8 cellular contexts compared by ENCODE assay signal in the genomic region with DNA sequence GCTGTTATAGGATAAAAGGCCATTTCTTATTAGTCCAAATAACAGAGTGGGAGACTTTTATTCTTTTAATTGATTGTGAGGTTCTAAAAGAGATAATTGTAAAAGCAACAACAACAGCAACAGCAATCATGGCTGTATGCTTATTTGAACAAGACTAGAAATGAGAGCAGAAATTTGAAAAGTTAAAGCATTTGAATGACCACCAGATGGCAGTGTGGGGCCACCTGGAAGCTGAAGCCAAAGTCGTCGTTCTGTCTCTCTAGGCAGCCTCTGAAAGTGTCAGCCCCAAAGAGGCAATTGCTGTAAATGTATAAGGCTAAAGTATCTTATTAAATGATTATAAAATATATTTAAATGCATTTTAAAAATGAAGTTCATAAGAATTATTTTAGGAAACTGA. TPM values are rescaled to one million over a fixed set of nuclear protein-coding genes. Genes with fewer than 3 reads are reported as not detected.
DNase-seq lines count a peak whose midpoint lies in the region; ATAC-seq, FAIRE-seq and TF ChIP-seq lines count a peak whose summit lies in the region.

No MANE protein-coding gene starts in this region.

- H3K14ac ChIP-seq in mesenchymal stem cell (ENCODE audit: low read length in 2 of 2) = no peak overlapping the region

- H3K27me3 ChIP-seq in mesenchymal stem cell (ENCODE audit: control insufficient read depth in 1 of 2, insufficient read depth in 1 of 2, low read length in 2 of 2) = peaks cover 0 to 19% of the 10 kb centered on the region in 2 experiments

- no peak overlapping the region for H3K4ac ChIP-seq in mesenchymal stem cell (ENCODE audit: low read depth in 1 of 2, low read length in 2 of 2)

- no peak overlapping the region for H4K8ac ChIP-seq in mesenchymal stem cell (ENCODE audit: low read length)

- H2AFZ ChIP-seq in mesenchymal stem cell (ENCODE audit: low read depth, low read length) = no peak overlapping the region

- H3K79me1 ChIP-seq in mesenchymal stem cell (replicated peaks; ENCODE audit: low read length, poor library complexity, severe bottlenecking) = no peaks in the 10 kb centered on the region

- no peak overlapping the region for H3K4me2 ChIP-seq in A549
- H3K4me2 ChIP-seq in mesenchymal stem cell (ENCODE audit: low read length, poor library complexity, severe bottlenecking) = no peak overlapping the region

- H3K27me3 Mint-ChIP-seq in activated CD4-positive, alpha-beta T cell treated with anti-CD3 and anti-CD28 coated beads, Interleukin-2, amount 10 ng/mL, durations not matched to agents 7 days and 5 days = no peaks in the 10 kb centered on the region

- TF ChIP-seq POLR2A in A549 (IDR thresholded peaks at IDR 0.05; ENCODE audit: low read length) = no peak

- no peak overlapping the region for H2AK5ac ChIP-seq in mesenchymal stem cell (ENCODE audit: low read length, severe bottlenecking)

- no peak overlapping the region for H3K27ac Mint-ChIP-seq in activated CD4-positive, alpha-beta T cell treated with anti-CD3 and anti-CD28 coated beads, Interleukin-2, amount 10 ng/mL, durations not matched to agents 7 days and 5 days

- peak; percentile 65 for TF ChIP-seq CTCF in A549 (IDR thresholded peaks at IDR 0.05)

- POLR2A ChIA-PET in A549 (lab: Yijun Ruan, JAX) = no interaction called here
- POLR2A ChIA-PET in activated CD4-positive, alpha-beta T cell treated with anti-CD3 and anti-CD28 coated beads, Interleukin-2, amount 10 ng/mL, durations not matched to agents 7 days and 5 days (lab: Charles Lee) = no interaction called here

- H3K9ac ChIP-seq in mesenchymal stem cell (ENCODE audit: low read length) = no peak overlapping the region

- no peak overlapping the region for H2BK5ac ChIP-seq in mesenchymal stem cell (ENCODE audit: low read depth, low read length, poor library complexity, severe bottlenecking)

- TF ChIP-seq RAD21 in A549 (conservative IDR thresholded peaks at IDR 0.05 in 1 of 2, IDR thresholded peaks at IDR 0.05 in 1 of 2) = peak; percentile 60 to 61

- no peaks in the 10 kb centered on the region for H3K36me3 ChIP-seq in mesenchymal stem cell (ENCODE audit: control insufficient read depth in 1 of 2, insufficient read depth in 2 of 2, low read depth in 1 of 2, low read length in 2 of 2)

- H3K4me1 ChIP-seq in A549 (no peaks in the 10 kb centered on the region), mesenchymal stem cell (ENCODE audit: control insufficient read depth, insufficient read depth, low read depth, low read length) (no peaks in the 10 kb centered on the region)

- no peak for TF ChIP-seq EP300 in A549 (IDR thresholded peaks at IDR 0.05)

- DNase-seq in A549 (ENCODE audit: low read depth in 1 of 2, low spot score in 1 of 2) (peak; percentile 18 to 49), GM18507 (ENCODE audit: extremely low spot score, insufficient read length, low read depth) (no peak), NCI-H510A (lab: John Stamatoyannopoulos, UW) (peak; percentile 8), dermis blood vessel endothelial cell (peak; percentile 64), mesenchymal stem cell (peak; percentile 32)
- peak; percentile 71 for DNase-seq in activated CD4-positive, alpha-beta T cell treated with anti-CD3 and anti-CD28 coated beads, Interleukin-2, amount 10 ng/mL, durations not matched to agents 7 days and 5 days
- peak; percentile 29 to 33 for DNase-seq in stimulated activated CD8-positive, alpha-beta memory T cell treated with anti-CD3 and anti-CD28 coated beads, Interleukin-7, amount 100 ng/mL, for 4 hours (ENCODE audit: low read depth in 2 of 2)

- no peak overlapping the region for H3K23ac ChIP-seq in mesenchymal stem cell (ENCODE audit: low read length in 2 of 2)

- H2BK120ac ChIP-seq in mesenchymal stem cell (ENCODE audit: low read depth, low read length) = no peak overlapping the region

- H2BK15ac ChIP-seq in mesenchymal stem cell (ENCODE audit: low read depth, poor library complexity, severe bottlenecking) = no peak overlapping the region

- H3K9me3 Mint-ChIP-seq in activated CD4-positive, alpha-beta T cell treated with anti-CD3 and anti-CD28 coated beads, Interleukin-2, amount 10 ng/mL, durations not matched to agents 7 days and 5 days = no peaks in the 10 kb centered on the region

- no peak overlapping the region for H3K18ac ChIP-seq in mesenchymal stem cell (ENCODE audit: low read depth in 1 of 2, low read length in 2 of 2)

- no peak overlapping the region for H4K91ac ChIP-seq in mesenchymal stem cell (ENCODE audit: low read length)

- no peak overlapping the region for H3K4me3 Mint-ChIP-seq in activated CD4-positive, alpha-beta T cell treated with anti-CD3 and anti-CD28 coated beads, Interleukin-2, amount 10 ng/mL, durations not matched to agents 7 days and 5 days

- WGBS in A549 (ENCODE audit: missing lambda C conversion rate) = 0% methylated on average over 1 of the region's 2 CpGs
- WGBS in mesenchymal stem cell = no CpG with 5 or more reads among the region's 2 CpGs

- CTCF ChIA-PET in A549 (lab: Yijun Ruan, JAX) = interaction anchor here (0.7 to 1.4 kb wide), 5 partner anchors 12 to 69 kb away, joined by 3 to 9 read pairs (median 4); no protein-coding TSS in a partner anchor
- CTCF ChIA-PET in activated CD4-positive, alpha-beta T cell treated with anti-CD3 and anti-CD28 coated beads, Interleukin-2, amount 10 ng/mL, durations not matched to agents 7 days and 5 days (lab: Charles Lee) = interaction anchor here (1.3 kb wide), 1 partner anchor 13 kb away, joined by 3 read pairs; no protein-coding TSS in a partner anchor

- no peak overlapping the region for H3K4me3 ChIP-seq in A549
- no peak overlapping the region for H3K4me3 ChIP-seq in mesenchymal stem cell (ENCODE audit: insufficient read depth in 1 of 2, low read depth in 1 of 2, low read length in 2 of 2)

- H3K9me3 ChIP-seq in A549 (no peaks in the 10 kb centered on the region), mesenchymal stem cell (ENCODE audit: control insufficient read depth, low read length) (no peaks in the 10 kb centered on the region)

- H3K27ac ChIP-seq in A549 = no peak overlapping the region
- H3K27ac ChIP-seq in mesenchymal stem cell (ENCODE audit: low read length, poor library complexity, severe bottlenecking) = no peak overlapping the region

- FAIRE-seq in A549 (lab: Jason Lieb, UNC) (peak; percentile 100), GM18507 (lab: Jason Lieb, UNC) (peak; percentile 69)

- ATAC-seq in A549 (peak; percentile 79 to 80; a peak in 5 of 6 replicates), HG03175 (IDR thresholded peaks at IDR 0.05; ENCODE audit: unreplicated experiment) (peak; percentile 88)

- H2BK12ac ChIP-seq in mesenchymal stem cell (ENCODE audit: low read length in 2 of 2) = no peak overlapping the region

- peaks cover 35% of the 10 kb centered on the region for H3K4me1 Mint-ChIP-seq in activated CD4-positive, alpha-beta T cell treated with anti-CD3 and anti-CD28 coated beads, Interleukin-2, amount 10 ng/mL, durations not matched to agents 7 days and 5 days

- H3K36me3 Mint-ChIP-seq in activated CD4-positive, alpha-beta T cell treated with anti-CD3 and anti-CD28 coated beads, Interleukin-2, amount 10 ng/mL, durations not matched to agents 7 days and 5 days (ENCODE audit: low read depth) = peaks cover 40% of the 10 kb centered on the region

TF ChIP-seq in A549, 52 proteins besides CTCF, POLR2A, EP300 and RAD21:
- no peak for TF ChIP-seq PHF8 (IDR thresholded peaks at IDR 0.05; ENCODE audit: borderline replicate concordance, low read depth)
- peak; percentile 46 for TF ChIP-seq SMC3 (IDR thresholded peaks at IDR 0.05)

RNA-seq across cellular contexts. Expression of a gene that starts 42.2 kb away (rescaled TPM):
- polyA plus RNA-seq in A549 (2011; rRNA removed) (not detected in 2 replicates), A549 (2017; fragmentation: RNase III; extraction: RNeasy Plus Mini Kit Qiagen cat#74134 plus additional on column Dnase treatment) (not detected in 3 replicates)
- polyA plus RNA-seq in A549 (2012; cell fraction: cytosol; rRNA removed) = not detected in 2 replicates
- not detected in 2 replicates for polyA plus RNA-seq in A549 (2012; cell fraction: nucleus; rRNA removed)
- polyA minus RNA-seq in A549 (2011; rRNA and poly(A)+ RNA removed) = not detected in 2 replicates
- 10 to 100 TPM; 63.1 to 64.4 TPM for total RNA-seq in activated CD4-positive, alpha-beta T cell treated with anti-CD3 and anti-CD28 coated beads, Interleukin-2, amount 10 ng/mL, durations not matched to agents 7 days and 5 days
- total RNA-seq in dermis blood vessel endothelial cell = not detected in 2 replicates
- polyA plus RNA-seq in mesenchymal stem cell (2013, experiment 1 of 2) = not detected
- not detected for polyA plus RNA-seq in mesenchymal stem cell (2013, experiment 2 of 2)

RNA-seq across cellular contexts. Expression of a gene that starts 56.1 kb away (rescaled TPM):
- polyA plus RNA-seq in A549 (2011; rRNA removed) = not detected in 2 replicates
- polyA plus RNA-seq in A549 (2012; cell fraction: cytosol; rRNA removed) = not detected in 2 replicates
- polyA plus RNA-seq in A549 (2012; cell fraction: nucleus; rRNA removed) = not detected in 2 replicates
- polyA plus RNA-seq in A549 (2017; fragmentation: RNase III; extraction: RNeasy Plus Mini Kit Qiagen cat#74134 plus additional on column Dnase treatment) = not detected in 3 replicates
- not detected in 2 replicates for polyA minus RNA-seq in A549 (2011; rRNA and poly(A)+ RNA removed)
- total RNA-seq in activated CD4-positive, alpha-beta T cell treated with anti-CD3 and anti-CD28 coated beads, Interleukin-2, amount 10 ng/mL, durations not matched to agents 7 days and 5 days = not detected
- not detected in 2 replicates for total RNA-seq in dermis blood vessel endothelial cell
- polyA plus RNA-seq in mesenchymal stem cell (2013, experiment 1 of 2) = not detected
- not detected for polyA plus RNA-seq in mesenchymal stem cell (2013, experiment 2 of 2)

Comparison
In these comparisons a context has a peak if more than half of its experiments do, and no peak if none do; other contexts are left out.
1. RNA of a gene that starts 42.2 kb away (total RNA-seq): 63.1 to 64.4 TPM in activated CD4-positive, alpha-beta T cell treated with anti-CD3 and anti-CD28 coated beads, Interleukin-2, amount 10 ng/mL, durations not matched to agents 7 days and 5 days; not detected in dermis blood vessel endothelial cell; every median in the first group is over 10 times any median in the second.